9 cellular contexts compared by ENCODE assay signal in genomic region chr1:76901158-76901767, GRCh38. TPM values are rescaled to one million over a fixed set of nuclear protein-coding genes. Genes with fewer than 3 reads are reported as not detected.
DNase-seq lines count a peak whose midpoint lies in the region; ATAC-seq and TF ChIP-seq lines count a peak whose summit lies in the region.
"Had no signal": no experiment of that assay in that cellular context is flagged by ENCODE, and none has a peak within 500 bp of the region (broad histone marks: within the 10 kb centered on the region; RNA-seq: fewer than 3 reads in every experiment).

No MANE protein-coding gene starts in this region.

- peak; percentile 78 for TF ChIP-seq CTCF in GM13977 (IDR thresholded peaks at IDR 0.05; ENCODE audit: extremely low read depth, insufficient read depth, missing control alignments)
- peak; percentile 88 for TF ChIP-seq CTCF in MM.1S (IDR thresholded peaks at IDR 0.05; ENCODE audit: low read length)
- no peak for TF ChIP-seq CTCF in gastrocnemius medialis (IDR thresholded peaks at IDR 0.05 in 4 of 5, conservative IDR thresholded peaks at IDR 0.05 in 1 of 5)

- no peak overlapping the region for H3K9ac ChIP-seq in MM.1S (ENCODE audit: low read length)
- H3K9ac ChIP-seq in neuronal stem cell (ENCODE audit: low read depth, low read length, poor library complexity): no peak overlapping the region

- H3K9me3 ChIP-seq in MM.1S (replicated peaks; ENCODE audit: insufficient read depth, low read length) (no peaks in the 10 kb centered on the region), neuronal stem cell (replicated peaks in 1 of 2; ENCODE audit: control insufficient read depth in 2 of 2, insufficient read depth in 1 of 2, low read depth in 1 of 2, low read length in 2 of 2) (peaks cover 0 to 1% of the 10 kb centered on the region in 2 donors), gastrocnemius medialis (no peaks in the 10 kb centered on the region)

- no peak overlapping the region for H3K23ac ChIP-seq in neuronal stem cell (ENCODE audit: low read depth, low read length, poor library complexity)

- H2BK5ac ChIP-seq in neuronal stem cell (ENCODE audit: low read length): no peak overlapping the region

- no peak overlapping the region for H2BK15ac ChIP-seq in neuronal stem cell (ENCODE audit: low read length)

- no peaks in the 10 kb centered on the region for H3K79me1 ChIP-seq in neuronal stem cell (ENCODE audit: low read depth, low read length)

- H3K4me2 ChIP-seq in MM.1S (ENCODE audit: low read depth, low read length) (no peak overlapping the region), neuronal stem cell (ENCODE audit: insufficient read depth, low read length, poor library complexity, severe bottlenecking) (no peak overlapping the region)

- no peak for TF ChIP-seq POLR2A in gastrocnemius medialis (IDR thresholded peaks at IDR 0.05)

- WGBS in neuronal stem cell (ENCODE audit: extremely low coverage in 2 of 2, insufficient read length in 2 of 2, insufficient replicate concordance in 1 of 2), 2 donors: no CpG with 5 or more reads among the region's 2 CpGs

- no peaks in the 10 kb centered on the region for H4K20me1 ChIP-seq in MM.1S (ENCODE audit: insufficient read depth, low read length)

- DNase-seq in AML-193 (lab: John Stamatoyannopoulos, UW) (peak; percentile 41 to 51), GM13977 (ENCODE audit: low spot score) (peak; percentile 36), MM.1S (peak; percentile 70), SW480 (ENCODE audit: low spot score) (peak; percentile 65), epithelial cell of prostate (ENCODE audit: low read depth, low spot score) (peak; percentile 10), neuronal stem cell (ENCODE audit: low spot score) (peak; percentile 14), gastrocnemius medialis (no peak)
- DNase-seq: naive B cell had no signal

- H3K4me3 ChIP-seq in MM.1S (ENCODE audit: low read length) (no peak overlapping the region), neuronal stem cell (ENCODE audit: low read length in 2 of 2) (no peak overlapping the region), gastrocnemius medialis (no peak overlapping the region)

- intact Hi-C loops in gastrocnemius medialis (cut with DNase I; ENCODE audit: low total_unique reads): no loop called here

- ATAC-seq in HG02610 (IDR thresholded peaks at IDR 0.05; ENCODE audit: unreplicated experiment) (peak; percentile 96), gastrocnemius medialis (no peak)

- H3K36me3 ChIP-seq in MM.1S (replicated peaks; ENCODE audit: insufficient read depth, low read length) (no peaks in the 10 kb centered on the region), neuronal stem cell (replicated peaks in 1 of 2; ENCODE audit: control insufficient read depth in 2 of 2, insufficient read depth in 2 of 2, low read length in 2 of 2) (no peaks in the 10 kb centered on the region), gastrocnemius medialis (no peaks in the 10 kb centered on the region)

- H3K27ac ChIP-seq in MM.1S (ENCODE audit: low read length) (no peak overlapping the region), epithelial cell of prostate (no peak overlapping the region), neuronal stem cell (replicated peaks; ENCODE audit: low read length) (no peak overlapping the region), gastrocnemius medialis (no peak overlapping the region)

- no peak overlapping the region for H2BK120ac ChIP-seq in neuronal stem cell (ENCODE audit: low read depth, low read length)

- in situ Hi-C loops in GM13977 (cut with MboI; ENCODE audit: low pct_unique_long_range_greater_than_20kb, low sequenced_read_pairs, unreplicated experiment) (no loop called here), gastrocnemius medialis (cut with MboI; ENCODE audit: low sequenced_read_pairs in 4 of 4) (no loop called here)

- H3K18ac ChIP-seq in neuronal stem cell (ENCODE audit: low read length): no peak overlapping the region

- no peak overlapping the region for H3K4ac ChIP-seq in neuronal stem cell (ENCODE audit: low read length)

- H3K4me1 ChIP-seq in MM.1S (ENCODE audit: low read length) (no peaks in the 10 kb centered on the region), neuronal stem cell (ENCODE audit: control insufficient read depth in 2 of 2, insufficient read depth in 1 of 2, low read depth in 1 of 2, low read length in 2 of 2) (no peaks in the 10 kb centered on the region), gastrocnemius medialis (no peaks in the 10 kb centered on the region)

- H3K27me3 ChIP-seq in MM.1S (replicated peaks; ENCODE audit: insufficient read depth, low read length) (no peaks in the 10 kb centered on the region), neuronal stem cell (ENCODE audit: control insufficient read depth in 3 of 3, insufficient read depth in 3 of 3, low read depth in 1 of 3, low read length in 3 of 3) (no peaks in the 10 kb centered on the region), gastrocnemius medialis (no peaks in the 10 kb centered on the region)

- no peaks in the 10 kb centered on the region for H3K79me2 ChIP-seq in MM.1S (ENCODE audit: low read length)

- H3K9me2 ChIP-seq in MM.1S (replicated peaks; ENCODE audit: insufficient read depth, low read length): no peaks in the 10 kb centered on the region

- no peak overlapping the region for H2AK5ac ChIP-seq in neuronal stem cell (ENCODE audit: low read depth, low read length)

- H2AFZ ChIP-seq in MM.1S (ENCODE audit: low read length) (no peak overlapping the region), neuronal stem cell (ENCODE audit: low read length) (no peak overlapping the region)

- no peak overlapping the region for H3K14ac ChIP-seq in neuronal stem cell (ENCODE audit: low read length)

- no peak overlapping the region for H2BK12ac ChIP-seq in neuronal stem cell (ENCODE audit: low read length)

- H4K8ac ChIP-seq in neuronal stem cell (ENCODE audit: low read depth, low read length): no peak overlapping the region

- no peak overlapping the region for H4K91ac ChIP-seq in neuronal stem cell (ENCODE audit: low read depth, low read length, poor library complexity)

- no peaks in the 10 kb centered on the region for H3F3A ChIP-seq in MM.1S (ENCODE audit: insufficient read depth, low read length)

RNA-seq across cellular contexts. Expression of gene ST6GALNAC5, which starts 34.0 kb away (rescaled TPM):
- 28.6 TPM for polyA plus RNA-seq in neuronal stem cell (2013, experiment 1 of 2)
- 30.4 TPM for polyA plus RNA-seq in neuronal stem cell (2013, experiment 2 of 2)
- under 1 TPM in 1 of 4 donors, not detected in 3; 0.16 TPM for total RNA-seq in gastrocnemius medialis

Comparison
In these comparisons a context has a peak if more than half of its experiments do, and no peak if none do; other contexts are left out.
1. DNase-seq: peak in AML-193 (2 of 2), GM13977 (single experiment), MM.1S (single experiment), SW480 (single experiment), epithelial cell of prostate (single experiment) and neuronal stem cell (single experiment); none in gastrocnemius medialis (0 of 2).
2. CTCF ChIP-seq: peak in GM13977 (single experiment) and MM.1S (single experiment); none in gastrocnemius medialis (0 of 5).